17 cellular contexts compared by ENCODE assay signal in genomic region chr12:115037830-115038229, GRCh38.
DNase-seq lines count a peak whose midpoint lies in the region; ATAC-seq, FAIRE-seq and TF ChIP-seq lines count a peak whose summit lies in the region.
"Had no signal": no experiment of that assay in that cellular context is flagged by ENCODE, and none has a peak within 500 bp of the region (broad histone marks: within the 10 kb centered on the region; RNA-seq: fewer than 3 reads in every experiment).

No MANE protein-coding gene starts in this region.

- H2AFZ ChIP-seq in HepG2 (ENCODE audit: low read length), result no peak overlapping the region

- no peak for FAIRE-seq in HepG2 (lab: Jason Lieb, UNC)

- no peaks in the 10 kb centered on the region for H4K20me1 ChIP-seq in HepG2 (ENCODE audit: insufficient read depth, low read length)

- H3K27me3 ChIP-seq in liver (ENCODE audit: control insufficient read depth in 4 of 4, insufficient read depth in 4 of 4, low read length in 3 of 4) (no peaks in the 10 kb centered on the region), HepG2 (ENCODE audit: control insufficient read depth in 1 of 2, insufficient read depth in 2 of 2, low read length in 2 of 2) (no peaks in the 10 kb centered on the region)
- H3K27me3 ChIP-seq: MG63 had no signal

- H3K4me2 ChIP-seq in HepG2 (ENCODE audit: low read depth, low read length), result no peak overlapping the region
- H3K4me2 ChIP-seq: A549, KMS-11 had no signal

- 28% methylated on average over 2 of the region's 2 CpGs for WGBS in liver
- WGBS in HepG2 (ENCODE audit: low lambda C conversion rate), result 36% methylated on average over 2 of the region's 2 CpGs

- H3K4me3 ChIP-seq in liver (ENCODE audit: low read depth in 1 of 3, low read length in 3 of 3) (no peak overlapping the region), HepG2 (replicated peaks in 1 of 3; ENCODE audit: insufficient read depth in 1 of 3, low read depth in 2 of 3, low read length in 3 of 3) (no peak overlapping the region), fibroblast of the aortic adventitia (ENCODE audit: low read depth, low read length) (no peak overlapping the region)
- H3K4me3 ChIP-seq: A549, MG63 had no signal

- H3K27ac Mint-ChIP-seq in mesothelial cell of epicardium (peak overlapping the region; percentile 75), progenitor cell of endocrine pancreas (no peak overlapping the region)
- H3K27ac Mint-ChIP-seq: HFFc6 had no signal

- no TSS peak for BruUV-seq in HepG2 (replicated peaks; lab: Mats Ljungman, UMichigan)

- TF ChIP-seq CTCF in liver (IDR thresholded peaks at IDR 0.05; ENCODE audit: low read depth, low read length, missing input control) (no peak), HepG2 (CRISPR knock-in tag; IDR thresholded peaks at IDR 0.05) (no peak), fibroblast of the aortic adventitia (IDR thresholded peaks at IDR 0.05; ENCODE audit: insufficient read depth, low read length) (no peak), mesothelial cell of epicardium (IDR thresholded peaks at IDR 0.05; ENCODE audit: unreplicated experiment) (no peak), progenitor cell of endocrine pancreas (IDR thresholded peaks at IDR 0.05; ENCODE audit: unreplicated experiment) (no peak)

- in situ Hi-C loops in HepG2 (cut with HindIII; ENCODE audit: extremely low pct_ligation_motif_present, low pct_unique_long_range_greater_than_20kb), result no loop called here

- H3K27ac ChIP-seq in liver (ENCODE audit: low read depth in 1 of 2, low read length in 2 of 2) (peak overlapping the region; percentile 36 to 71), HepG2 (ENCODE audit: extremely low read length, insufficient read depth, low read length) (no peak overlapping the region)
- H3K27ac ChIP-seq: A549, C4-2B, KMS-11 had no signal

- H3K4me3 Mint-ChIP-seq in mesothelial cell of epicardium, result no peak overlapping the region
- H3K4me3 Mint-ChIP-seq in progenitor cell of endocrine pancreas (ENCODE audit: low read depth), result no peak overlapping the region
- H3K4me3 Mint-ChIP-seq: HFFc6 had no signal

- H3K4me1 ChIP-seq in liver (ENCODE audit: control insufficient read depth in 4 of 4, insufficient read depth in 4 of 4, low read length in 3 of 4), result peaks cover 0 to 20% (median 5%) of the 10 kb centered on the region in 4 donors
- H3K4me1 ChIP-seq in HepG2 (ENCODE audit: insufficient read depth, low read length), result no peaks in the 10 kb centered on the region
- H3K4me1 ChIP-seq: A549 had no signal

- H3K36me3 Mint-ChIP-seq in mesothelial cell of epicardium (peaks cover 89% of the 10 kb centered on the region), progenitor cell of endocrine pancreas (ENCODE audit: insufficient read depth) (no peaks in the 10 kb centered on the region)

- H3K27me3 Mint-ChIP-seq in mesothelial cell of epicardium (ENCODE audit: low read depth) (no peaks in the 10 kb centered on the region), progenitor cell of endocrine pancreas (no peaks in the 10 kb centered on the region)

- no peak for TF ChIP-seq POLR2A in HepG2 (IDR thresholded peaks at IDR 0.05; ENCODE audit: insufficient read depth in 1 of 2, low read depth in 2 of 2, low read length in 2 of 2)

- TF ChIP-seq RAD21 in liver (IDR thresholded peaks at IDR 0.05) (peak; percentile 66 to 67), HepG2 (CRISPR knock-in tag; IDR thresholded peaks at IDR 0.05) (no peak)

- H3K9ac ChIP-seq in liver (ENCODE audit: low read depth in 1 of 2, low read length in 2 of 2), result no peak overlapping the region
- no peak overlapping the region for H3K9ac ChIP-seq in HepG2 (ENCODE audit: insufficient read depth, low read depth, low read length)
- H3K9ac ChIP-seq: KMS-11 had no signal

- H3K9me3 Mint-ChIP-seq in mesothelial cell of epicardium (peaks cover 18% of the 10 kb centered on the region), progenitor cell of endocrine pancreas (ENCODE audit: low read depth) (no peaks in the 10 kb centered on the region)

- intact Hi-C loops in HepG2 (cut with micrococcal nuclease; ENCODE audit: unreplicated experiment), result no loop called here

- no peak for TF ChIP-seq EP300 in HepG2 (IDR thresholded peaks at IDR 0.05; ENCODE audit: low read depth in 2 of 2, low read length in 2 of 2)
- no peak for TF ChIP-seq EP300 in HepG2 (CRISPR knock-in tag; IDR thresholded peaks at IDR 0.05; ENCODE audit: borderline replicate concordance)

- H3K4me1 Mint-ChIP-seq in mesothelial cell of epicardium (peaks cover 3% of the 10 kb centered on the region), progenitor cell of endocrine pancreas (ENCODE audit: low read depth) (no peaks in the 10 kb centered on the region)

- CTCF ChIA-PET in HepG2 (lab: Yijun Ruan, JAX; ENCODE audit: low intra/inter-chr PET ratio, low total read pairs), result no interaction called here

- no peak for ATAC-seq in HepG2
- ATAC-seq: A549 had no signal

- no peak for DNase-seq in HepG2 (ENCODE audit: low spot score)
- DNase-seq in fibroblast of the aortic adventitia (ENCODE audit: low read depth), result peak; percentile 79
- DNase-seq in mesothelial cell of epicardium (ENCODE audit: low spot score in 2 of 2, unreplicated experiment in 2 of 2), result no peak
- DNase-seq in GM19240 (ENCODE audit: insufficient read length, low spot score), result no peak
- no peak for DNase-seq in Kasumi-1 (lab: John Stamatoyannopoulos, UW)
- no peak for DNase-seq in progenitor cell of endocrine pancreas (ENCODE audit: low spot score, unreplicated experiment)
- DNase-seq: EL, HFFc6, MG63, NCI-H1092, NCI-H2081 treated with DMSO at 0.1 percent for 48 hours, NCI-H524, Right ventricle myocardium superior had no signal

- POLR2A ChIA-PET in HepG2 (lab: Yijun Ruan, JAX), result no interaction called here

- H3K36me3 ChIP-seq in liver (ENCODE audit: control insufficient read depth in 4 of 4, insufficient read depth in 3 of 4, low read depth in 1 of 4, low read length in 3 of 4) (no peaks in the 10 kb centered on the region), HepG2 (replicated peaks in 1 of 2; ENCODE audit: control insufficient read depth in 1 of 2, insufficient read depth in 2 of 2, low read length in 2 of 2) (no peaks in the 10 kb centered on the region)
- H3K36me3 ChIP-seq: MG63 had no signal

- H3K79me2 ChIP-seq in HepG2 (ENCODE audit: insufficient read depth, low read length), result no peaks in the 10 kb centered on the region

- H3K9me3 ChIP-seq in liver (ENCODE audit: control insufficient read depth in 4 of 4, low read length in 3 of 4) (no peaks in the 10 kb centered on the region), HepG2 (ENCODE audit: low read length) (no peaks in the 10 kb centered on the region)
- H3K9me3 ChIP-seq: MG63 had no signal

TF ChIP-seq in liver, 16 proteins besides CTCF, POLR2A, EP300 and RAD21 (continues in another document):
- TF ChIP-seq RXRA (IDR thresholded peaks at IDR 0.05), result peak; percentile 66 to 91
- TF ChIP-seq MAX (IDR thresholded peaks at IDR 0.05), result peak; percentile 56

TF ChIP-seq in HepG2, 621 proteins besides CTCF, POLR2A, EP300 and RAD21:
- TF ChIP-seq KLF6 (CRISPR knock-in tag; IDR thresholded peaks at IDR 0.05) (no peak), ZNF33B (CRISPR knock-in tag; IDR thresholded peaks at IDR 0.05) (no peak), IRF9 (CRISPR knock-in tag; IDR thresholded peaks at IDR 0.05; ENCODE audit: borderline replicate concordance) (no peak)
